In genomic region chr21:35563885-35564451, GRCh38 we compare ENCODE assay signal across 1 cellular context.
TF ChIP-seq lines count a peak whose summit lies in the region.

No MANE protein-coding gene starts in this region.

TF ChIP-seq in SK-N-SH, 30 proteins besides CTCF, POLR2A, EP300 and RAD21 (continued from another document):
- peak; percentile 59; the same call in 1 of the 2 replicates for TF ChIP-seq FOXM1 (IDR thresholded peaks at IDR 0.05; ENCODE audit: low read depth)
- peak; percentile 68; the same call in 1 of the 2 replicates for TF ChIP-seq RXRA (IDR thresholded peaks at IDR 0.05; ENCODE audit: borderline replicate concordance, low read depth)
- TF ChIP-seq TAF1 (IDR thresholded peaks at IDR 0.05; ENCODE audit: borderline replicate concordance, low read depth, low read length): 0 out of 2 replicates have a peak, but pooled peaks have one; percentile 16
- no peak for TF ChIP-seq RFX5 (IDR thresholded peaks at IDR 0.05; ENCODE audit: low read length)
- TF ChIP-seq MXI1 (IDR thresholded peaks at IDR 0.05; ENCODE audit: low read depth, low read length): no peak
- peak; percentile 81 for TF ChIP-seq TCF12 (IDR thresholded peaks at IDR 0.05)
- TF ChIP-seq EZH2phosphoT487 (IDR thresholded peaks at IDR 0.05; ENCODE audit: borderline replicate concordance, low read depth): no peak
- TF ChIP-seq ELF1 (IDR thresholded peaks at IDR 0.05): no peak
- no peak for TF ChIP-seq RCOR1 (IDR thresholded peaks at IDR 0.05; ENCODE audit: low read length)
- peak; percentile 10; the same call in 1 of the 2 replicates for TF ChIP-seq SMC3 (IDR thresholded peaks at IDR 0.05; ENCODE audit: low read depth, low read length)
- no peak for TF ChIP-seq FOXJ3 (CRISPR knock-in tag; IDR thresholded peaks at IDR 0.05)
- TF ChIP-seq, protein P1, sequence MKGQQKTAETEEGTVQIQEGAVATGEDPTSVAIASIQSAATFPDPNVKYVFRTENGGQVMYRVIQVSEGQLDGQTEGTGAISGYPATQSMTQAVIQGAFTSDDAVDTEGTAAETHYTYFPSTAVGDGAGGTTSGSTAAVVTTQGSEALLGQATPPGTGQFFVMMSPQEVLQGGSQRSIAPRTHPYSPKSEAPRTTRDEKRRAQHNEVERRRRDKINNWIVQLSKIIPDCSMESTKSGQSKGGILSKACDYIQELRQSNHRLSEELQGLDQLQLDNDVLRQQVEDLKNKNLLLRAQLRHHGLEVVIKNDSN (IDR thresholded peaks at IDR 0.05; ENCODE audit: borderline replicate concordance, low read depth): no peak; the same call in 1 of the 2 replicates
- TF ChIP-seq, protein P2, sequence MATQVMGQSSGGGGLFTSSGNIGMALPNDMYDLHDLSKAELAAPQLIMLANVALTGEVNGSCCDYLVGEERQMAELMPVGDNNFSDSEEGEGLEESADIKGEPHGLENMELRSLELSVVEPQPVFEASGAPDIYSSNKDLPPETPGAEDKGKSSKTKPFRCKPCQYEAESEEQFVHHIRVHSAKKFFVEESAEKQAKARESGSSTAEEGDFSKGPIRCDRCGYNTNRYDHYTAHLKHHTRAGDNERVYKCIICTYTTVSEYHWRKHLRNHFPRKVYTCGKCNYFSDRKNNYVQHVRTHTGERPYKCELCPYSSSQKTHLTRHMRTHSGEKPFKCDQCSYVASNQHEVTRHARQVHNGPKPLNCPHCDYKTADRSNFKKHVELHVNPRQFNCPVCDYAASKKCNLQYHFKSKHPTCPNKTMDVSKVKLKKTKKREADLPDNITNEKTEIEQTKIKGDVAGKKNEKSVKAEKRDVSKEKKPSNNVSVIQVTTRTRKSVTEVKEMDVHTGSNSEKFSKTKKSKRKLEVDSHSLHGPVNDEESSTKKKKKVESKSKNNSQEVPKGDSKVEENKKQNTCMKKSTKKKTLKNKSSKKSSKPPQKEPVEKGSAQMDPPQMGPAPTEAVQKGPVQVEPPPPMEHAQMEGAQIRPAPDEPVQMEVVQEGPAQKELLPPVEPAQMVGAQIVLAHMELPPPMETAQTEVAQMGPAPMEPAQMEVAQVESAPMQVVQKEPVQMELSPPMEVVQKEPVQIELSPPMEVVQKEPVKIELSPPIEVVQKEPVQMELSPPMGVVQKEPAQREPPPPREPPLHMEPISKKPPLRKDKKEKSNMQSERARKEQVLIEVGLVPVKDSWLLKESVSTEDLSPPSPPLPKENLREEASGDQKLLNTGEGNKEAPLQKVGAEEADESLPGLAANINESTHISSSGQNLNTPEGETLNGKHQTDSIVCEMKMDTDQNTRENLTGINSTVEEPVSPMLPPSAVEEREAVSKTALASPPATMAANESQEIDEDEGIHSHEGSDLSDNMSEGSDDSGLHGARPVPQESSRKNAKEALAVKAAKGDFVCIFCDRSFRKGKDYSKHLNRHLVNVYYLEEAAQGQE (IDR thresholded peaks at IDR 0.05; ENCODE audit: low read depth, low read length): no peak
- peak; percentile 59 for TF ChIP-seq JUND (IDR thresholded peaks at IDR 0.05)
- TF ChIP-seq, protein P3, sequence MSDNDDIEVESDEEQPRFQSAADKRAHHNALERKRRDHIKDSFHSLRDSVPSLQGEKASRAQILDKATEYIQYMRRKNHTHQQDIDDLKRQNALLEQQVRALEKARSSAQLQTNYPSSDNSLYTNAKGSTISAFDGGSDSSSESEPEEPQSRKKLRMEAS (IDR thresholded peaks at IDR 0.05; ENCODE audit: low read depth): peak; percentile 88
- TF ChIP-seq GABPA (IDR thresholded peaks at IDR 0.05; ENCODE audit: low read depth): no peak
- peak; percentile 37; the same call in 1 of the 2 replicates for TF ChIP-seq FOSL2 (IDR thresholded peaks at IDR 0.05; ENCODE audit: borderline replicate concordance, low read depth)
- TF ChIP-seq POLR2AphosphoS5 (IDR thresholded peaks at IDR 0.05; ENCODE audit: low read depth, low read length): peak; percentile 65; the same call in 1 of the 2 replicates
